8 cellular contexts compared by ENCODE assay signal in the genomic region with DNA sequence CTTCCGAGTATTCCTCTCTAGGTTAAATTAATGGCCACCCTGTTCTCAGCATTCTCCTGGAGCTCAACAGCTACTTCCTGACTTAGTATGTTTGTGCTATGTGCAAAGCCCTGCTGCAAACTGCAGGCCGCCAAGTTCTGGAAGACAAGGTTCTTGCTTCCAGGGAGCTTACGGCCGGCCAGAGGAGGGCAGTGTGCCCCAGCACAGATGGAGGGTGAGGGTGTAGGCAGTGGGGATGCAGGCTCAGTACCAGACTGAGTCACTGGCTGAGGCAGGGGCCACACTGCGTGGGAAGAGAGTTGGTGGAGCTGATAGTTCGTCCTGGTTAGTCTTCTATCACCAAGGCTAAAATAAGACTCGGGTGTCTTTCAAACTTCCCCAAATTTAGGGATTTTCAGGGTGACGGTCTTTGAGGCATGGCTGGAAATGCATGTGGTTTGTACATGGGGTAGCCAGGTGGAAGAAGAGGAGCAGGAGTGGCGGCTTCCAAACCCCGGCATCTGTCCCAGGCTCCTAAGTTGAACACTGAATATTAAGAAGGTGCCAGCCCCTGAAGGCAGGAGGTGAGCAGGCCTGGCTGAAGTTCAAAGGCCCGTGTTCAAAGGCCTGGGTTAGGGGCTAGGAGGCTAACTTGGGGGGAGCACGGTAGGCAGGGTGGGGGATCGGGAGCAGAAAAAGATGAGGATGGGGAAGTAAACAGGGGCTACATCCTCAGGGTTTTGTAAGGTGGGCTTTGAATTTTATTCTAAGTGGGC. TPM values are rescaled to one million over a fixed set of nuclear protein-coding genes. Genes with fewer than 3 reads are reported as not detected.
DNase-seq lines count a peak whose midpoint lies in the region; ATAC-seq, FAIRE-seq and TF ChIP-seq lines count a peak whose summit lies in the region.

No MANE protein-coding gene starts in this region.

- DNase-seq in stimulated activated CD4-positive, alpha-beta T cell treated with anti-CD3 and anti-CD28 coated beads, Interleukin-12 subunit alpha, Interleukin-12 subunit beta, amount 100 ng/mL, for 48 hours (ENCODE audit: low read depth in 2 of 3, low spot score in 1 of 3), result peak in 2 of 3 donors; percentile 10 to 16
- DNase-seq in stimulated activated CD4-positive, alpha-beta T cell treated with anti-CD3 and anti-CD28 coated beads, Interleukin-12 subunit alpha, Interleukin-12 subunit beta, amount 100 ng/mL, for 4 hours, result no peak
- DNase-seq in NCI-H2107 treated with DMSO at 0.1 percent for 48 hours (lab: John Stamatoyannopoulos, UW; ENCODE audit: unreplicated experiment), result peak; percentile 76
- DNase-seq in dermis blood vessel endothelial cell, result peak; percentile 84
- DNase-seq in sigmoid colon, result peak; percentile 61
- DNase-seq in GM12892 (ENCODE audit: insufficient read length), result no peak

- H3K4me3 ChIP-seq in sigmoid colon, result no peak overlapping the region

- H3K27me3 ChIP-seq in sigmoid colon, result peaks cover 0 to 3% (median 0%) of the 10 kb centered on the region in 3 donors

- 63 to 72% methylated on average over 13 of the region's 13 CpGs for WGBS in sigmoid colon, 2 donors

- FAIRE-seq in GM12892 (lab: Jason Lieb, UNC), result no peak

- ATAC-seq in GM18511 (IDR thresholded peaks at IDR 0.05; ENCODE audit: unreplicated experiment) (no peak), HG03460 (IDR thresholded peaks at IDR 0.05; ENCODE audit: unreplicated experiment) (no peak)

- peaks cover 0 to 11% (median 3%) of the 10 kb centered on the region in 4 donors for H3K4me1 ChIP-seq in sigmoid colon

- TF ChIP-seq CTCF in sigmoid colon (IDR thresholded peaks at IDR 0.05), result no peak

- no peaks in the 10 kb centered on the region for H3K36me3 ChIP-seq in sigmoid colon

- TF ChIP-seq POLR2A in sigmoid colon (IDR thresholded peaks at IDR 0.05) (no peak), GM12892 (IDR thresholded peaks at IDR 0.05; ENCODE audit: low read depth, low read length) (no peak)

- H3K9me3 ChIP-seq in sigmoid colon, result no peaks in the 10 kb centered on the region

- H3K27ac ChIP-seq in sigmoid colon, result no peak overlapping the region

- TF ChIP-seq EP300 in sigmoid colon (IDR thresholded peaks at IDR 0.05), result no peak

- intact Hi-C loops in sigmoid colon (cut with DNase I), result no loop called here

RNA-seq across cellular contexts. Expression of a gene that starts 42.9 kb away (rescaled TPM):
- total RNA-seq in dermis blood vessel endothelial cell (33.4 and 65.3 TPM in 2 replicates), sigmoid colon (10 to 100 TPM; 18.6 to 21.0 (median 20.1) TPM)
- 10 to 100 TPM in 1 of 3 donors, 1 to 10 TPM in 2; 2.4 to 10.3 (median 3.9) TPM for polyA plus RNA-seq in sigmoid colon
- polyA plus RNA-seq in GM12892 (2012; ENCODE audit: missing spikeins), result 18.7 TPM

Comparison
In these comparisons a context has a peak if more than half of its experiments do, and no peak if none do; other contexts are left out.
1. DNase-seq: peak in stimulated activated CD4-positive, alpha-beta T cell treated with anti-CD3 and anti-CD28 coated beads, Interleukin-12 subunit alpha, Interleukin-12 subunit beta, amount 100 ng/mL, for 48 hours (2 of 3), NCI-H2107 treated with DMSO at 0.1 percent for 48 hours (single experiment), dermis blood vessel endothelial cell (single experiment) and sigmoid colon (single experiment); none in stimulated activated CD4-positive, alpha-beta T cell treated with anti-CD3 and anti-CD28 coated beads, Interleukin-12 subunit alpha, Interleukin-12 subunit beta, amount 100 ng/mL, for 4 hours (single experiment) and GM12892 (single experiment).